28 cellular contexts compared by ENCODE assay signal in the genomic region with DNA sequence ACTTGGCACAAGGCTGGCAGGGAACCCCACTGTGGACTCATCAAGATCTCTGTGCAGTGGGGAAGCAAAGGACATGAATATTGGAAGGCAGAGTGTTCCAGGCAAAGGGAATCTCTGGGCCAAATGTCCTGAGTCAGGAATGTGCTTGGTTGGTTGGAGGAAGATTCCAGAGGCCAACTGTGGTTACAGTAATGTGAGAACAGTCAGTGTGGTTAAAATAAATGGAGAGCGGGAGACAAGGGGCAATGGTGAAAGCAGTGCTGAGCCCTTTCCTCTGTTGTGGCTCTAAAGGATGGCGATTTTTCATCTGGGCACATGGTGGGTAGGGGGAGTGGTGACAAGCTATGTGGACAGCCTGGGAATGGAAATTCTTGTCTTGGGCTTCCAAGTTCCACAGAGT.
"Had no signal": no experiment of that assay in that cellular context is flagged by ENCODE, and none has a peak within 500 bp of the region (broad histone marks: within the 10 kb centered on the region; RNA-seq: fewer than 3 reads in every experiment).

No MANE protein-coding gene starts in this region.

- H3K4me1 ChIP-seq: left lung, pancreas, right lobe of liver, stomach, suprapubic skin, tibial nerve, uterus had no signal

- H3K36me3 Mint-ChIP-seq: stimulated activated effector memory CD8-positive, alpha-beta T cell treated with anti-CD3 and anti-CD28 coated beads, Interleukin-12 subunit alpha, Interleukin-12 subunit beta, amount 100 ng/mL, for 72 hours had no signal

- ATAC-seq: activated CD8-positive, alpha-beta memory T cell treated with anti-CD3 and anti-CD28 coated beads, Interleukin-2, amount 10 ng/mL, durations not matched to agents 7 days and 5 days; activated CD8-positive, alpha-beta T cell treated with anti-CD3 and anti-CD28 coated beads for 36 hours; activated naive CD8-positive, alpha-beta T cell treated with anti-CD3 and anti-CD28 coated beads, Interleukin-2, amount 50 U/mL, for 24 hours; left lung; pancreas; right lobe of liver; stimulated activated effector memory CD8-positive, alpha-beta T cell treated with anti-CD3 and anti-CD28 coated beads, Interleukin-12 subunit alpha, Interleukin-12 subunit beta, amount 100 ng/mL, for 72 hours; T-cell had no signal

- H3K36me3 ChIP-seq: left lung, pancreas, right lobe of liver, stomach, suprapubic skin, tibial nerve, uterus, WERI-Rb-1 had no signal

- H3K9me3 ChIP-seq: right lobe of liver, suprapubic skin had no signal

- H3K27me3 ChIP-seq: left lung, pancreas, right lobe of liver, stomach, suprapubic skin, tibial nerve, uterus had no signal

- H3K4me3 Mint-ChIP-seq: activated CD4-positive, alpha-beta T cell treated with anti-CD3 and anti-CD28 coated beads, Interleukin-2, amount 10 ng/mL, durations not matched to agents 7 days and 5 days; activated CD8-positive, alpha-beta memory T cell treated with anti-CD3 and anti-CD28 coated beads, Interleukin-2, amount 10 ng/mL, durations not matched to agents 7 days and 5 days; activated CD8-positive, alpha-beta T cell treated with anti-CD3 and anti-CD28 coated beads for 36 hours; activated naive CD8-positive, alpha-beta T cell treated with anti-CD3 and anti-CD28 coated beads, Interleukin-2, amount 50 U/mL, for 24 hours; activated T-helper 1 cell treated with anti-CD3 and anti-CD28 coated beads, Interleukin-12 subunit alpha, Interleukin-12 subunit beta, Interleukin-2, Interleukin-4 antibody, amounts not matched to agents 30 ng/mL and 10 ng/mL and 1 ng/mL, durations not matched to agents 14 hours and 24 hours and 36 hours; endodermal cell; nephron; stimulated activated effector memory CD8-positive, alpha-beta T cell treated with anti-CD3 and anti-CD28 coated beads, Interleukin-12 subunit alpha, Interleukin-12 subunit beta, amount 100 ng/mL, for 72 hours; T-cell; T-helper 2 cell treated with Interferon-gamma antibody and Interleukin-4, amounts not matched to agents 5 μg/mL and 100 μg/mL, for 36 hours had no signal

- H3K27me3 Mint-ChIP-seq: activated CD4-positive, alpha-beta T cell treated with anti-CD3 and anti-CD28 coated beads, Interleukin-2, amount 10 ng/mL, durations not matched to agents 7 days and 5 days; activated CD8-positive, alpha-beta memory T cell treated with anti-CD3 and anti-CD28 coated beads, Interleukin-2, amount 10 ng/mL, durations not matched to agents 7 days and 5 days; activated CD8-positive, alpha-beta T cell treated with anti-CD3 and anti-CD28 coated beads for 36 hours; activated naive CD8-positive, alpha-beta T cell treated with anti-CD3 and anti-CD28 coated beads, Interleukin-2, amount 50 U/mL, for 24 hours; T-cell had no signal

- H3K4me3 ChIP-seq: coronary artery, left lung, pancreas, right lobe of liver, stomach, suprapubic skin, tibial nerve, uterus had no signal

- H3K27ac ChIP-seq: coronary artery, left lung, pancreas, right lobe of liver, stomach, suprapubic skin, tibial nerve, uterus, WERI-Rb-1 had no signal

- DNase-seq: activated CD4-positive, alpha-beta T cell treated with anti-CD3 and anti-CD28 coated beads, Interleukin-2, amount 10 ng/mL, durations not matched to agents 7 days and 5 days; activated CD4-positive, CD25-positive, alpha-beta regulatory T cell treated with anti-CD3 and anti-CD28 coated beads, Interleukin-2, amount 50 U/mL, for 72 hours; activated CD8-positive, alpha-beta memory T cell treated with anti-CD3 and anti-CD28 coated beads, Interleukin-2, amount 10 ng/mL, durations not matched to agents 7 days and 5 days; activated CD8-positive, alpha-beta T cell treated with anti-CD3 and anti-CD28 coated beads for 36 hours; activated gamma-delta T cell; activated naive CD4-positive, alpha-beta T cell treated with anti-CD3 and anti-CD28 coated beads, Interleukin-2, amount 50 U/mL, for 16 hours; activated naive CD8-positive, alpha-beta T cell treated with anti-CD3 and anti-CD28 coated beads, Interleukin-2, amount 50 U/mL, for 24 hours; endodermal cell; foreskin fibroblast; kidney; left lung; mammary epithelial cell; midbrain; pancreas; right lobe of liver; small intestine; stimulated activated CD4-positive, alpha-beta T cell treated with anti-CD3 and anti-CD28 coated beads, Interleukin-2, amount 100 ng/mL, for 24 hours; stomach; T-cell; uterus; WERI-Rb-1 had no signal

- H3K4me1 Mint-ChIP-seq: activated CD4-positive, alpha-beta T cell treated with anti-CD3 and anti-CD28 coated beads, Interleukin-2, amount 10 ng/mL, durations not matched to agents 7 days and 5 days; activated CD8-positive, alpha-beta memory T cell treated with anti-CD3 and anti-CD28 coated beads, Interleukin-2, amount 10 ng/mL, durations not matched to agents 7 days and 5 days had no signal

- H3K27ac Mint-ChIP-seq: activated CD4-positive, alpha-beta T cell treated with anti-CD3 and anti-CD28 coated beads, Interleukin-2, amount 10 ng/mL, durations not matched to agents 7 days and 5 days; activated CD8-positive, alpha-beta memory T cell treated with anti-CD3 and anti-CD28 coated beads, Interleukin-2, amount 10 ng/mL, durations not matched to agents 7 days and 5 days; activated CD8-positive, alpha-beta T cell treated with anti-CD3 and anti-CD28 coated beads for 36 hours; activated naive CD8-positive, alpha-beta T cell treated with anti-CD3 and anti-CD28 coated beads, Interleukin-2, amount 50 U/mL, for 24 hours; activated T-helper 1 cell treated with anti-CD3 and anti-CD28 coated beads, Interleukin-12 subunit alpha, Interleukin-12 subunit beta, Interleukin-2, Interleukin-4 antibody, amounts not matched to agents 30 ng/mL and 10 ng/mL and 1 ng/mL, durations not matched to agents 14 hours and 24 hours and 36 hours; endodermal cell; nephron; stimulated activated effector memory CD8-positive, alpha-beta T cell treated with anti-CD3 and anti-CD28 coated beads, Interleukin-12 subunit alpha, Interleukin-12 subunit beta, amount 100 ng/mL, for 72 hours; T-cell; T-helper 2 cell treated with Interferon-gamma antibody and Interleukin-4, amounts not matched to agents 5 μg/mL and 100 μg/mL, for 36 hours had no signal
